In genomic region chr18:45316127-45316526, GRCh38 we compare ENCODE assay signal across 19 cellular contexts.
DNase-seq lines count a peak whose midpoint lies in the region; ATAC-seq, FAIRE-seq and TF ChIP-seq lines count a peak whose summit lies in the region.
"Had no signal": no experiment of that assay in that cellular context is flagged by ENCODE, and none has a peak within 500 bp of the region (broad histone marks: within the 10 kb centered on the region; RNA-seq: fewer than 3 reads in every experiment).

No MANE protein-coding gene starts in this region.

- H3K56ac ChIP-seq in mesendoderm (ENCODE audit: low read length) = no peak overlapping the region

- H4K5ac ChIP-seq in mesendoderm (ENCODE audit: low read length) = no peak overlapping the region

- no peaks in the 10 kb centered on the region for H3K27me3 ChIP-seq in BE2C
- H3K27me3 ChIP-seq in K562 (ENCODE audit: control insufficient read depth in 2 of 2, insufficient read depth in 2 of 2, low read length in 2 of 2) = no peaks in the 10 kb centered on the region
- H3K27me3 ChIP-seq in mesendoderm (ENCODE audit: insufficient read depth, low read length, poor library complexity) = no peaks in the 10 kb centered on the region
- H3K27me3 ChIP-seq in Peyer's patch = no peaks in the 10 kb centered on the region
- peaks cover 29 to 42% of the 10 kb centered on the region in 2 experiments for H3K27me3 ChIP-seq in mesenchymal stem cell (ENCODE audit: control insufficient read depth in 1 of 2, insufficient read depth in 1 of 2, low read length in 2 of 2)

- TF ChIP-seq RAD21 in K562 (CRISPR knock-in tag; conservative IDR thresholded peaks at IDR 0.05 in 1 of 2, IDR thresholded peaks at IDR 0.05 in 1 of 2) = peak; percentile 17 to 29; a peak in 1 of 4 replicates

- no peak for TF ChIP-seq EP300 in K562 (IDR thresholded peaks at IDR 0.05; ENCODE audit: low read length)

- TF ChIP-seq POLR2A in K562 (conservative IDR thresholded peaks at IDR 0.05) (no peak), Peyer's patch (IDR thresholded peaks at IDR 0.05) (no peak)

- CTCF ChIA-PET in HEK293T (lab: Yijun Ruan, JAX) (no interaction called here), K562 (lab: Yijun Ruan, JAX; ENCODE audit: low intra/inter-chr PET ratio) (no interaction called here)

- H2AK5ac ChIP-seq in mesendoderm (ENCODE audit: low read length) = no peak overlapping the region
- H2AK5ac ChIP-seq in mesenchymal stem cell (ENCODE audit: low read length, severe bottlenecking) = no peak overlapping the region

- POLR2A ChIA-PET in HEK293T (lab: Yijun Ruan, JAX) (no interaction called here), K562 (lab: Yijun Ruan, JAX) (no interaction called here)

- H3K4ac ChIP-seq in mesendoderm (ENCODE audit: low read depth, low read length) (no peak overlapping the region), mesenchymal stem cell (ENCODE audit: low read depth in 1 of 2, low read length in 2 of 2) (no peak overlapping the region)

- no peak overlapping the region for H2BK12ac ChIP-seq in mesenchymal stem cell (ENCODE audit: low read length in 2 of 2)

- H3K18ac ChIP-seq in mesendoderm (ENCODE audit: low read length) (no peak overlapping the region), mesenchymal stem cell (ENCODE audit: low read depth in 1 of 2, low read length in 2 of 2) (no peak overlapping the region)

- H2BK15ac ChIP-seq in mesendoderm (replicated peaks; ENCODE audit: low read depth) (no peak overlapping the region), mesenchymal stem cell (ENCODE audit: low read depth, poor library complexity, severe bottlenecking) (no peak overlapping the region)

- H3K9me1 ChIP-seq in K562 (ENCODE audit: control insufficient read depth, insufficient read depth, low read length) = no peaks in the 10 kb centered on the region

- H3K4me2 ChIP-seq in K562 (ENCODE audit: insufficient read depth, low read length) = no peak overlapping the region
- no peak overlapping the region for H3K4me2 ChIP-seq in mesendoderm (ENCODE audit: low read length)
- H3K4me2 ChIP-seq in mesenchymal stem cell (ENCODE audit: low read length, poor library complexity, severe bottlenecking) = no peak overlapping the region
- H3K4me2 ChIP-seq: A549 had no signal

- H2AFZ ChIP-seq in K562 (ENCODE audit: low read depth, low read length) = no peak overlapping the region
- H2AFZ ChIP-seq in mesenchymal stem cell (ENCODE audit: low read depth, low read length) = no peak overlapping the region

- no peak overlapping the region for H3K9ac ChIP-seq in K562 (ENCODE audit: insufficient read depth in 1 of 2, low read depth in 2 of 2, low read length in 2 of 2)
- H3K9ac ChIP-seq in mesendoderm (ENCODE audit: low read length) = no peak overlapping the region
- no peak overlapping the region for H3K9ac ChIP-seq in mesenchymal stem cell (ENCODE audit: low read length)

- no peaks in the 10 kb centered on the region for H3K9me3 ChIP-seq in BE2C
- no peaks in the 10 kb centered on the region for H3K9me3 ChIP-seq in K562 (replicated peaks; ENCODE audit: control insufficient read depth, insufficient read depth, low read depth, low read length)
- H3K9me3 ChIP-seq in Peyer's patch = no peaks in the 10 kb centered on the region
- H3K9me3 ChIP-seq in mesenchymal stem cell (ENCODE audit: control insufficient read depth, low read length) = no peaks in the 10 kb centered on the region
- H3K9me3 ChIP-seq: A549 had no signal

- no peak overlapping the region for H3K14ac ChIP-seq in mesenchymal stem cell (ENCODE audit: low read length in 2 of 2)

- 0% methylated on average over 3 of the region's 3 CpGs for WGBS in K562 (ENCODE audit: insufficient coverage, low coverage, missing lambda C conversion rate)
- no CpG with 5 or more reads among the region's 3 CpGs for WGBS in mesendoderm (ENCODE audit: extremely low coverage, insufficient coverage, low lambda C conversion rate)
- 57% methylated on average over 3 of the region's 3 CpGs for WGBS in mesenchymal stem cell

- ATAC-seq in K562 (no peak), esophagus mucosa (no peak), HG03095 (IDR thresholded peaks at IDR 0.05; ENCODE audit: unreplicated experiment) (no peak)
- ATAC-seq: A549, Right ventricle myocardium inferior had no signal

- H3K27ac ChIP-seq in K562 (ENCODE audit: extremely low read depth, low read depth, low read length) (no peak overlapping the region), mesendoderm (ENCODE audit: low read depth, low read length) (no peak overlapping the region), Peyer's patch (no peak overlapping the region), mesenchymal stem cell (ENCODE audit: low read length, poor library complexity, severe bottlenecking) (no peak overlapping the region)
- H3K27ac ChIP-seq: A549, SK-N-MC had no signal

- H3K4me3 ChIP-seq in BE2C (ENCODE audit: low read depth, low read length) (no peak overlapping the region), K562 (no peak overlapping the region), mesendoderm (ENCODE audit: low read length) (no peak overlapping the region), Peyer's patch (no peak overlapping the region), mesenchymal stem cell (ENCODE audit: insufficient read depth in 1 of 2, low read depth in 1 of 2, low read length in 2 of 2) (no peak overlapping the region)
- H3K4me3 ChIP-seq: A549, SK-N-MC had no signal

- FAIRE-seq in K562 (lab: Jason Lieb, UNC) = no peak
- FAIRE-seq: A549 had no signal

- no peaks in the 10 kb centered on the region for H3K79me1 ChIP-seq in mesendoderm (ENCODE audit: low read length)
- no peaks in the 10 kb centered on the region for H3K79me1 ChIP-seq in mesenchymal stem cell (replicated peaks; ENCODE audit: low read length, poor library complexity, severe bottlenecking)

- H4K91ac ChIP-seq in mesenchymal stem cell (ENCODE audit: low read length) = no peak overlapping the region

- intact Hi-C loops in K562 (cut with micrococcal nuclease) = no loop called here

- DNase-seq in BE2C (no peak), HEK293T (ENCODE audit: extremely low spot score) (peak; percentile 4), K562 (ENCODE audit: extremely low read depth in 1 of 4, low spot score in 3 of 4) (peak in 1 of 4 experiments; percentile 4), mesendoderm (peak; percentile 70), Peyer's patch (no peak), mesenchymal stem cell (no peak)
- DNase-seq: Calu3; CD4-positive, alpha-beta T cell; DMS79; GDM1; GOT3; NCI-H2107; NCI-H226; NCI-H526 treated with DMSO at 0.1 percent for 48 hours had no signal

- H2BK120ac ChIP-seq in mesendoderm (ENCODE audit: low read depth, low read length) (no peak overlapping the region), mesenchymal stem cell (ENCODE audit: low read depth, low read length) (no peak overlapping the region)

- H3K4me1 ChIP-seq in BE2C (no peaks in the 10 kb centered on the region), K562 (replicated peaks in 1 of 2; ENCODE audit: control insufficient read depth in 2 of 2, insufficient read depth in 2 of 2, low read length in 2 of 2) (no peaks in the 10 kb centered on the region), mesendoderm (ENCODE audit: control insufficient read depth, low read depth, low read length) (no peaks in the 10 kb centered on the region), Peyer's patch (no peaks in the 10 kb centered on the region), mesenchymal stem cell (ENCODE audit: control insufficient read depth, insufficient read depth, low read depth, low read length) (peaks cover 1% of the 10 kb centered on the region)
- H3K4me1 ChIP-seq: A549 had no signal

- H3K36me3 ChIP-seq in BE2C (no peaks in the 10 kb centered on the region), K562 (ENCODE audit: control insufficient read depth, insufficient read depth, low read length) (no peaks in the 10 kb centered on the region), mesendoderm (ENCODE audit: control insufficient read depth, insufficient read depth, low read length) (no peaks in the 10 kb centered on the region), Peyer's patch (no peaks in the 10 kb centered on the region), mesenchymal stem cell (ENCODE audit: control insufficient read depth in 1 of 2, insufficient read depth in 2 of 2, low read depth in 1 of 2, low read length in 2 of 2) (no peaks in the 10 kb centered on the region)

- no TSS peak for BruUV-seq in K562 (replicated peaks; lab: Mats Ljungman, UMichigan)

- H2BK5ac ChIP-seq in mesendoderm (ENCODE audit: low read length) (no peak overlapping the region), mesenchymal stem cell (ENCODE audit: low read depth, low read length, poor library complexity, severe bottlenecking) (no peak overlapping the region)

- TF ChIP-seq CTCF in BE2C (IDR thresholded peaks at IDR 0.05; ENCODE audit: low read depth, low read length) (peak; percentile 22), K562 (IDR thresholded peaks at IDR 0.05 in 2 of 3, conservative IDR thresholded peaks at IDR 0.05 in 1 of 3; ENCODE audit: insufficient read depth in 2 of 3, low read depth in 1 of 3, low read length in 3 of 3) (peak in 2 of 3 experiments; percentile 5 to 18; a peak in 1 of 6 replicates), Peyer's patch (IDR thresholded peaks at IDR 0.05) (no peak)

- in situ Hi-C loops in K562 (cut with MboI) = no loop called here

- no peak overlapping the region for H4K8ac ChIP-seq in mesendoderm (ENCODE audit: low read depth, low read length)
- no peak overlapping the region for H4K8ac ChIP-seq in mesenchymal stem cell (ENCODE audit: low read length)

- H3K23ac ChIP-seq in mesendoderm (ENCODE audit: low read length) (no peak overlapping the region), mesenchymal stem cell (ENCODE audit: low read length in 2 of 2) (no peak overlapping the region)

- H3K79me2 ChIP-seq in K562 (ENCODE audit: control insufficient read depth, insufficient read depth, low read length) (no peaks in the 10 kb centered on the region), mesendoderm (ENCODE audit: control insufficient read depth, insufficient read depth, low read length) (no peaks in the 10 kb centered on the region)

- H4K20me1 ChIP-seq in K562 (replicated peaks; ENCODE audit: control insufficient read depth, insufficient read depth, low read length) = no peaks in the 10 kb centered on the region

TF ChIP-seq in HEK293T, 16 proteins besides CTCF, POLR2A, EP300 and RAD21 (continues in another document):
- no peak for TF ChIP-seq NFRKB (IDR thresholded peaks at IDR 0.05)
- TF ChIP-seq HDGF (IDR thresholded peaks at IDR 0.05; ENCODE audit: borderline replicate concordance) = no peak
- no peak for TF ChIP-seq LEF1 (IDR thresholded peaks at IDR 0.05; ENCODE audit: borderline replicate concordance)

TF ChIP-seq in K562, 482 proteins besides CTCF, POLR2A, EP300 and RAD21:
- TF ChIP-seq TCF7L2 (IDR thresholded peaks at IDR 0.05; ENCODE audit: low read depth, low read length) = no peak

Comparison
In these comparisons a context has a peak if more than half of its experiments do, and no peak if none do; other contexts are left out.
1. DNase-seq: peak in HEK293T (single experiment) and mesendoderm (single experiment); none in BE2C (single experiment), Peyer's patch (0 of 3) and mesenchymal stem cell (single experiment).
2. CTCF ChIP-seq: peak in BE2C (single experiment) and K562 (2 of 3); none in Peyer's patch (0 of 6).